ENCODE assay signal across 8 cellular contexts in the genomic region with DNA sequence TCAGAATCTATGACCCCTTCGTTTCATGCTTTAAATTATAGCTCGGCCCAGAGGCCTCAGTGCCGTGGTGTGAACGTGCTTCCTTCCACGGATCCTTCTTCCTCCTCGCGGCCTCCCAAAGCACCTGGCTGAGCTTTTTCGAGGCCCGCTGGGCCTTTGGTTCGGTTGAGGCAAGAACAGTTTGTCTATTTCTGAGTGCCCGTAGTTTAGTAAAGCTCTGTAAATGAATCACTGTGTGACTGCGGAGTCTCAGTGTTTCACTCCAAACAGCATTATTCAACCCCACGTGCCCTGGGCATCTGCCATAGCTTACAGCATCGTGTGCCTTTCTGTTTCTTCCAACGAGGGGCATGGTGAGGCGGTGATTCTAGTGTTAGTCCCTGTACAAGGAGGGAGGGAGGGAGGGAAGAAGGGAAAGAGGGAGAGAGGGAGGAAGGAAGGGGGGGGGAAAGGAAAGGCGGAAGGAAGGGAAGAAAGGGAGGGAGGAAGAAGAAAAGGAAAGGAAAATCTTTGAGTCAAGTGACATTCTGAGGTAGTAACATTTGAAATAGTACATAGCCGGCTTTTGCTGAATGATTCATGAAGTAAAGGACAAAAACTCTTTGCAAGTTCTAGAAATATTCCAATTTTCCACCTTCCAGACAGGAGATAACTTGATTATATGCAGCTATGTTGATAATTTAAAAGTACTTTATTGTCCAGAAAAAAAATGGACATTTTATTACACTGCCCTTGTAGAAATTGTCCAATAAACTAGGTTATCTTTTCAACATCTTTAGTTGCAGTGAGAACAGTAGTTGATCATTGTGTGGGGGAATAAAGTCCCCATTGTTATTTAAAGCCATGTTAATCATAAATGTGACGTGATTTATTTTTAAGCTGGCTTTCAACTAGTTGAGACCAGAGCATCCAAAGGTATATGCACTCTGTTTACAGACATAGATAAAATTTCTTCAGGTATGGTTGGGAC. TPM values are rescaled to one million over a fixed set of nuclear protein-coding genes. Genes with fewer than 3 reads are reported as not detected.
DNase-seq lines count a peak whose midpoint lies in the region; ATAC-seq lines count a peak whose summit lies in the region.

No MANE protein-coding gene starts in this region.

- intact Hi-C loops in left ventricle myocardium superior (cut with micrococcal nuclease) = no loop called here
- intact Hi-C loops in posterior cingulate gyrus (cut with DNase I) = loop anchor here (2.0 kb wide), 2 partner anchors 71 to 121 kb away; no protein-coding TSS in a partner anchor

- ATAC-seq in left ventricle myocardium superior (peak; percentile 19), GM19351 (IDR thresholded peaks at IDR 0.05; ENCODE audit: unreplicated experiment) (no peak), GM18909 (IDR thresholded peaks at IDR 0.05; ENCODE audit: poor library complexity, unreplicated experiment) (no peak)

- peak overlapping the region; percentile 89 for H3K4me3 Mint-ChIP-seq in activated naive CD8-positive, alpha-beta T cell

- H3K4me1 Mint-ChIP-seq in activated naive CD8-positive, alpha-beta T cell (ENCODE audit: low read depth) = peaks cover 18% of the 10 kb centered on the region

- H3K9me3 Mint-ChIP-seq in activated naive CD8-positive, alpha-beta T cell (ENCODE audit: low read depth) = no peaks in the 10 kb centered on the region

- DNase-seq in GM03348 (ENCODE audit: low spot score) = peak; percentile 6
- DNase-seq in NCI-H2029 (lab: John Stamatoyannopoulos, UW) = peak; percentile 52
- peak; percentile 34 for DNase-seq in left ventricle myocardium superior
- peak; percentile 50 to 96 (median 74) for DNase-seq in posterior cingulate gyrus
- DNase-seq in NCI-H1436 treated with DMSO at 0.1 percent for 48 hours (lab: John Stamatoyannopoulos, UW) = no peak

- no peaks in the 10 kb centered on the region for H3K36me3 Mint-ChIP-seq in activated naive CD8-positive, alpha-beta T cell

- H3K27ac Mint-ChIP-seq in activated naive CD8-positive, alpha-beta T cell = peak overlapping the region; percentile 84

- peaks cover 2% of the 10 kb centered on the region for H3K27me3 Mint-ChIP-seq in activated naive CD8-positive, alpha-beta T cell

RNA-seq across cellular contexts. Expression of a gene that starts 1.2 kb away (rescaled TPM):
- total RNA-seq in left ventricle myocardium superior = 0.42 TPM
